In the genomic region with DNA sequence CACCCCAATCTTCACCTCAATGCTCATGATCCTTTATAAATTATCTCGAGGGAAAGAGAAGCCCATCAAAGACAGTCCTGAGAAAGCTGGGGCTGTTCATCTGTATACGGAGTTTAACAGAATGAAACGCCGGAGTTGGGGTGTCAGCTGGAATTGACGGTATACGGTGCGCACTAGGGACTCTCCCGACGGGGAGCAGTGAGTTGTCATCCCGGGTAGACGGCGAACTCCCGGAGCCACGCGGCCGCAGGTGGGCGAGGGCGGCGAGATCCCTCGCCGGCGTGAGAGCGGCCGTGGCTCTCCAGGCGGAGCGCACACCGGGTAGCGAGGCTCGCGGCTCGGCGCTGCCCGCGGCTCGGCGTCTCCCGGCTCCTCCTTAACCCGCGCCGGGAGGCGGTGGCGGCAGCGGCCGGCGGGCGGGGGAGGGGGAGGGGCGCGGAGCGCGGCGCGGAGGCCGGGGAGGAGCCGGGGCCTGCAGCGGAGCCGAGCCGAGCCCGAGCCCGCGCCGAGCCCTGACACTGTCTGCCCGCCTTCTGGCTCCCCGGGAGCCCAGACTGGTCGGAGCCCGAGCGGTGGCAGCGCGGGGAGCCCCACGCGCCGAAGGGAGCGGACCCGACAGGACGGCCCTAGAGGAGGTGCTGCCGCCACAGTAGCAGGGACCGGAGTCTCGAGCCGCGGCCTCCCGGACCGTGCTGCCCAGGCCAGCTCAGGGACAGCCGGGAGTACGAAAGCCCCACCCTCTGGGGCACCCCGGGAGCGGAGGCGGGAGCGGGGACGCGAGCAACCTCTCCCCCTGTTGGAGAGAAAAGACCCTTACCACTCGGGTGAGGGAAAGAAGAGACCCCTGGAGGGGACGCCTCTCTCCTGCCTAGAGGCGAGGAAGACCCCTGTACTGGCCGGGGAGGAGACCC, we compare ENCODE assay signal across 1 cellular context.
TF ChIP-seq lines count a peak whose summit lies in the region.

A gene (plus strand): TSS at position 475 of the 911 bp plus-strand sequence. CDS start 7,117 bp downstream, outside the sequence.

TF ChIP-seq in HepG2, 621 proteins besides CTCF, POLR2A, EP300 and RAD21 (continued from another document and continues in another):
- TF ChIP-seq, protein P1, sequence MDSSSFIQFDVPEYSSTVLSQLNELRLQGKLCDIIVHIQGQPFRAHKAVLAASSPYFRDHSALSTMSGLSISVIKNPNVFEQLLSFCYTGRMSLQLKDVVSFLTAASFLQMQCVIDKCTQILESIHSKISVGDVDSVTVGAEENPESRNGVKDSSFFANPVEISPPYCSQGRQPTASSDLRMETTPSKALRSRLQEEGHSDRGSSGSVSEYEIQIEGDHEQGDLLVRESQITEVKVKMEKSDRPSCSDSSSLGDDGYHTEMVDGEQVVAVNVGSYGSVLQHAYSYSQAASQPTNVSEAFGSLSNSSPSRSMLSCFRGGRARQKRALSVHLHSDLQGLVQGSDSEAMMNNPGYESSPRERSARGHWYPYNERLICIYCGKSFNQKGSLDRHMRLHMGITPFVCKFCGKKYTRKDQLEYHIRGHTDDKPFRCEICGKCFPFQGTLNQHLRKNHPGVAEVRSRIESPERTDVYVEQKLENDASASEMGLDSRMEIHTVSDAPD (CRISPR knock-in tag; IDR thresholded peaks at IDR 0.05) = no peak
- TF ChIP-seq ZNF75D (CRISPR knock-in tag; IDR thresholded peaks at IDR 0.05; ENCODE audit: borderline replicate concordance) (no peak), ZC3H13 (CRISPR knock-in tag; IDR thresholded peaks at IDR 0.05) (no peak), ZNF737 (CRISPR knock-in tag; IDR thresholded peaks at IDR 0.05; ENCODE audit: borderline replicate concordance) (no peak), SP4 (CRISPR knock-in tag; IDR thresholded peaks at IDR 0.05) (peak; percentile 55; the same call in 1 of the 2 replicates), ZNF746 (CRISPR knock-in tag; IDR thresholded peaks at IDR 0.05) (no peak), MAF1 (CRISPR knock-in tag; IDR thresholded peaks at IDR 0.05; ENCODE audit: borderline replicate concordance) (no peak), ARID2 (CRISPR knock-in tag; IDR thresholded peaks at IDR 0.05; ENCODE audit: borderline replicate concordance) (0 out of 2 replicates have a peak, but pooled peaks have one; percentile 63), ZNF264 (CRISPR knock-in tag; IDR thresholded peaks at IDR 0.05) (peak; percentile 45; the same call in 1 of the 2 replicates), LCORL (IDR thresholded peaks at IDR 0.05) (no peak), LCORL (CRISPR knock-in tag; IDR thresholded peaks at IDR 0.05) (no peak), ZNF143 (CRISPR knock-in tag; IDR thresholded peaks at IDR 0.05) (no peak), EHMT2 (IDR thresholded peaks at IDR 0.05; ENCODE audit: borderline replicate concordance, low read depth, low read length) (no peak)
- TF ChIP-seq, protein P2, sequence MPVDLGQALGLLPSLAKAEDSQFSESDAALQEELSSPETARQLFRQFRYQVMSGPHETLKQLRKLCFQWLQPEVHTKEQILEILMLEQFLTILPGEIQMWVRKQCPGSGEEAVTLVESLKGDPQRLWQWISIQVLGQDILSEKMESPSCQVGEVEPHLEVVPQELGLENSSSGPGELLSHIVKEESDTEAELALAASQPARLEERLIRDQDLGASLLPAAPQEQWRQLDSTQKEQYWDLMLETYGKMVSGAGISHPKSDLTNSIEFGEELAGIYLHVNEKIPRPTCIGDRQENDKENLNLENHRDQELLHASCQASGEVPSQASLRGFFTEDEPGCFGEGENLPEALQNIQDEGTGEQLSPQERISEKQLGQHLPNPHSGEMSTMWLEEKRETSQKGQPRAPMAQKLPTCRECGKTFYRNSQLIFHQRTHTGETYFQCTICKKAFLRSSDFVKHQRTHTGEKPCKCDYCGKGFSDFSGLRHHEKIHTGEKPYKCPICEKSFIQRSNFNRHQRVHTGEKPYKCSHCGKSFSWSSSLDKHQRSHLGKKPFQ (CRISPR knock-in tag; IDR thresholded peaks at IDR 0.05; ENCODE audit: insufficient replicate concordance) = no peak
- TF ChIP-seq, protein P3, sequence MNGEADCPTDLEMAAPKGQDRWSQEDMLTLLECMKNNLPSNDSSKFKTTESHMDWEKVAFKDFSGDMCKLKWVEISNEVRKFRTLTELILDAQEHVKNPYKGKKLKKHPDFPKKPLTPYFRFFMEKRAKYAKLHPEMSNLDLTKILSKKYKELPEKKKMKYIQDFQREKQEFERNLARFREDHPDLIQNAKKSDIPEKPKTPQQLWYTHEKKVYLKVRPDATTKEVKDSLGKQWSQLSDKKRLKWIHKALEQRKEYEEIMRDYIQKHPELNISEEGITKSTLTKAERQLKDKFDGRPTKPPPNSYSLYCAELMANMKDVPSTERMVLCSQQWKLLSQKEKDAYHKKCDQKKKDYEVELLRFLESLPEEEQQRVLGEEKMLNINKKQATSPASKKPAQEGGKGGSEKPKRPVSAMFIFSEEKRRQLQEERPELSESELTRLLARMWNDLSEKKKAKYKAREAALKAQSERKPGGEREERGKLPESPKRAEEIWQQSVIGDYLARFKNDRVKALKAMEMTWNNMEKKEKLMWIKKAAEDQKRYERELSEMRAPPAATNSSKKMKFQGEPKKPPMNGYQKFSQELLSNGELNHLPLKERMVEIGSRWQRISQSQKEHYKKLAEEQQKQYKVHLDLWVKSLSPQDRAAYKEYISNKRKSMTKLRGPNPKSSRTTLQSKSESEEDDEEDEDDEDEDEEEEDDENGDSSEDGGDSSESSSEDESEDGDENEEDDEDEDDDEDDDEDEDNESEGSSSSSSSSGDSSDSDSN (CRISPR knock-in tag; IDR thresholded peaks at IDR 0.05) = peak; percentile 94
- TF ChIP-seq, protein P4, sequence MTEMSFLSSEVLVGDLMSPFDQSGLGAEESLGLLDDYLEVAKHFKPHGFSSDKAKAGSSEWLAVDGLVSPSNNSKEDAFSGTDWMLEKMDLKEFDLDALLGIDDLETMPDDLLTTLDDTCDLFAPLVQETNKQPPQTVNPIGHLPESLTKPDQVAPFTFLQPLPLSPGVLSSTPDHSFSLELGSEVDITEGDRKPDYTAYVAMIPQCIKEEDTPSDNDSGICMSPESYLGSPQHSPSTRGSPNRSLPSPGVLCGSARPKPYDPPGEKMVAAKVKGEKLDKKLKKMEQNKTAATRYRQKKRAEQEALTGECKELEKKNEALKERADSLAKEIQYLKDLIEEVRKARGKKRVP (CRISPR knock-in tag; IDR thresholded peaks at IDR 0.05) = no peak
- TF ChIP-seq, protein P5, sequence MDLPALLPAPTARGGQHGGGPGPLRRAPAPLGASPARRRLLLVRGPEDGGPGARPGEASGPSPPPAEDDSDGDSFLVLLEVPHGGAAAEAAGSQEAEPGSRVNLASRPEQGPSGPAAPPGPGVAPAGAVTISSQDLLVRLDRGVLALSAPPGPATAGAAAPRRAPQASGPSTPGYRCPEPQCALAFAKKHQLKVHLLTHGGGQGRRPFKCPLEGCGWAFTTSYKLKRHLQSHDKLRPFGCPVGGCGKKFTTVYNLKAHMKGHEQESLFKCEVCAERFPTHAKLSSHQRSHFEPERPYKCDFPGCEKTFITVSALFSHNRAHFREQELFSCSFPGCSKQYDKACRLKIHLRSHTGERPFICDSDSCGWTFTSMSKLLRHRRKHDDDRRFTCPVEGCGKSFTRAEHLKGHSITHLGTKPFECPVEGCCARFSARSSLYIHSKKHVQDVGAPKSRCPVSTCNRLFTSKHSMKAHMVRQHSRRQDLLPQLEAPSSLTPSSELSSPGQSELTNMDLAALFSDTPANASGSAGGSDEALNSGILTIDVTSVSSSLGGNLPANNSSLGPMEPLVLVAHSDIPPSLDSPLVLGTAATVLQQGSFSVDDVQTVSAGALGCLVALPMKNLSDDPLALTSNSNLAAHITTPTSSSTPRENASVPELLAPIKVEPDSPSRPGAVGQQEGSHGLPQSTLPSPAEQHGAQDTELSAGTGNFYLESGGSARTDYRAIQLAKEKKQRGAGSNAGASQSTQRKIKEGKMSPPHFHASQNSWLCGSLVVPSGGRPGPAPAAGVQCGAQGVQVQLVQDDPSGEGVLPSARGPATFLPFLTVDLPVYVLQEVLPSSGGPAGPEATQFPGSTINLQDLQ (CRISPR knock-in tag; IDR thresholded peaks at IDR 0.05) = peak; percentile 35; the same call in 1 of the 2 replicates
- TF ChIP-seq, protein P6, sequence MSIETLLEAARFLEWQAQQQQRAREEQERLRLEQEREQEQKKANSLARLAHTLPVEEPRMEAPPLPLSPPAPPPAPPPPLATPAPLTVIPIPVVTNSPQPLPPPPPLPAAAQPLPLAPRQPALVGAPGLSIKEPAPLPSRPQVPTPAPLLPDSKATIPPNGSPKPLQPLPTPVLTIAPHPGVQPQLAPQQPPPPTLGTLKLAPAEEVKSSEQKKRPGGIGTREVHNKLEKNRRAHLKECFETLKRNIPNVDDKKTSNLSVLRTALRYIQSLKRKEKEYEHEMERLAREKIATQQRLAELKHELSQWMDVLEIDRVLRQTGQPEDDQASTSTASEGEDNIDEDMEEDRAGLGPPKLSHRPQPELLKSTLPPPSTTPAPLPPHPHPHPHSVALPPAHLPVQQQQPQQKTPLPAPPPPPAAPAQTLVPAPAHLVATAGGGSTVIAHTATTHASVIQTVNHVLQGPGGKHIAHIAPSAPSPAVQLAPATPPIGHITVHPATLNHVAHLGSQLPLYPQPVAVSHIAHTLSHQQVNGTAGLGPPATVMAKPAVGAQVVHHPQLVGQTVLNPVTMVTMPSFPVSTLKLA (IDR thresholded peaks at IDR 0.05) = no peak
- TF ChIP-seq, protein P7, sequence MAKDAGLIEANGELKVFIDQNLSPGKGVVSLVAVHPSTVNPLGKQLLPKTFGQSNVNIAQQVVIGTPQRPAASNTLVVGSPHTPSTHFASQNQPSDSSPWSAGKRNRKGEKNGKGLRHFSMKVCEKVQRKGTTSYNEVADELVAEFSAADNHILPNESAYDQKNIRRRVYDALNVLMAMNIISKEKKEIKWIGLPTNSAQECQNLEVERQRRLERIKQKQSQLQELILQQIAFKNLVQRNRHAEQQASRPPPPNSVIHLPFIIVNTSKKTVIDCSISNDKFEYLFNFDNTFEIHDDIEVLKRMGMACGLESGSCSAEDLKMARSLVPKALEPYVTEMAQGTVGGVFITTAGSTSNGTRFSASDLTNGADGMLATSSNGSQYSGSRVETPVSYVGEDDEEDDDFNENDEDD (CRISPR knock-in tag; IDR thresholded peaks at IDR 0.05; ENCODE audit: borderline replicate concordance) = peak; percentile 13; the same call in 1 of the 2 replicates
- TF ChIP-seq, protein P8, sequence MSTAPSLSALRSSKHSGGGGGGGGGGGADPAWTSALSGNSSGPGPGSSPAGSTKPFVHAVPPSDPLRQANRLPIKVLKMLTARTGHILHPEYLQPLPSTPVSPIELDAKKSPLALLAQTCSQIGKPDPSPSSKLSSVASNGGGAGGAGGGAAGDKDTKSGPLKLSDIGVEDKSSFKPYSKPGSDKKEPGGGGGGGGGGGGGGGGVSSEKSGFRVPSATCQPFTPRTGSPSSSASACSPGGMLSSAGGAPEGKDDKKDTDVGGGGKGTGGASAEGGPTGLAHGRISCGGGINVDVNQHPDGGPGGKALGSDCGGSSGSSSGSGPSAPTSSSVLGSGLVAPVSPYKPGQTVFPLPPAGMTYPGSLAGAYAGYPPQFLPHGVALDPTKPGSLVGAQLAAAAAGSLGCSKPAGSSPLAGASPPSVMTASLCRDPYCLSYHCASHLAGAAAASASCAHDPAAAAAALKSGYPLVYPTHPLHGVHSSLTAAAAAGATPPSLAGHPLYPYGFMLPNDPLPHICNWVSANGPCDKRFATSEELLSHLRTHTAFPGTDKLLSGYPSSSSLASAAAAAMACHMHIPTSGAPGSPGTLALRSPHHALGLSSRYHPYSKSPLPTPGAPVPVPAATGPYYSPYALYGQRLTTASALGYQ (CRISPR knock-in tag; IDR thresholded peaks at IDR 0.05) = no peak
- TF ChIP-seq, protein P9, sequence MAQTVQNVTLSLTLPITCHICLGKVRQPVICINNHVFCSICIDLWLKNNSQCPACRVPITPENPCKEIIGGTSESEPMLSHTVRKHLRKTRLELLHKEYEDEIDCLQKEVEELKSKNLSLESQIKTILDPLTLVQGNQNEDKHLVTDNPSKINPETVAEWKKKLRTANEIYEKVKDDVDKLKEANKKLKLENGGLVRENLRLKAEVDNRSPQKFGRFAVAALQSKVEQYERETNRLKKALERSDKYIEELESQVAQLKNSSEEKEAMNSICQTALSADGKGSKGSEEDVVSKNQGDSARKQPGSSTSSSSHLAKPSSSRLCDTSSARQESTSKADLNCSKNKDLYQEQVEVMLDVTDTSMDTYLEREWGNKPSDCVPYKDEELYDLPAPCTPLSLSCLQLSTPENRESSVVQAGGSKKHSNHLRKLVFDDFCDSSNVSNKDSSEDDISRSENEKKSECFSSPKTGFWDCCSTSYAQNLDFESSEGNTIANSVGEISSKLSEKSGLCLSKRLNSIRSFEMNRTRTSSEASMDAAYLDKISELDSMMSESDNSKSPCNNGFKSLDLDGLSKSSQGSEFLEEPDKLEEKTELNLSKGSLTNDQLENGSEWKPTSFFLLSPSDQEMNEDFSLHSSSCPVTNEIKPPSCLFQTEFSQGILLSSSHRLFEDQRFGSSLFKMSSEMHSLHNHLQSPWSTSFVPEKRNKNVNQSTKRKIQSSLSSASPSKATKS (CRISPR knock-in tag; IDR thresholded peaks at IDR 0.05) = no peak
- TF ChIP-seq, protein P10, sequence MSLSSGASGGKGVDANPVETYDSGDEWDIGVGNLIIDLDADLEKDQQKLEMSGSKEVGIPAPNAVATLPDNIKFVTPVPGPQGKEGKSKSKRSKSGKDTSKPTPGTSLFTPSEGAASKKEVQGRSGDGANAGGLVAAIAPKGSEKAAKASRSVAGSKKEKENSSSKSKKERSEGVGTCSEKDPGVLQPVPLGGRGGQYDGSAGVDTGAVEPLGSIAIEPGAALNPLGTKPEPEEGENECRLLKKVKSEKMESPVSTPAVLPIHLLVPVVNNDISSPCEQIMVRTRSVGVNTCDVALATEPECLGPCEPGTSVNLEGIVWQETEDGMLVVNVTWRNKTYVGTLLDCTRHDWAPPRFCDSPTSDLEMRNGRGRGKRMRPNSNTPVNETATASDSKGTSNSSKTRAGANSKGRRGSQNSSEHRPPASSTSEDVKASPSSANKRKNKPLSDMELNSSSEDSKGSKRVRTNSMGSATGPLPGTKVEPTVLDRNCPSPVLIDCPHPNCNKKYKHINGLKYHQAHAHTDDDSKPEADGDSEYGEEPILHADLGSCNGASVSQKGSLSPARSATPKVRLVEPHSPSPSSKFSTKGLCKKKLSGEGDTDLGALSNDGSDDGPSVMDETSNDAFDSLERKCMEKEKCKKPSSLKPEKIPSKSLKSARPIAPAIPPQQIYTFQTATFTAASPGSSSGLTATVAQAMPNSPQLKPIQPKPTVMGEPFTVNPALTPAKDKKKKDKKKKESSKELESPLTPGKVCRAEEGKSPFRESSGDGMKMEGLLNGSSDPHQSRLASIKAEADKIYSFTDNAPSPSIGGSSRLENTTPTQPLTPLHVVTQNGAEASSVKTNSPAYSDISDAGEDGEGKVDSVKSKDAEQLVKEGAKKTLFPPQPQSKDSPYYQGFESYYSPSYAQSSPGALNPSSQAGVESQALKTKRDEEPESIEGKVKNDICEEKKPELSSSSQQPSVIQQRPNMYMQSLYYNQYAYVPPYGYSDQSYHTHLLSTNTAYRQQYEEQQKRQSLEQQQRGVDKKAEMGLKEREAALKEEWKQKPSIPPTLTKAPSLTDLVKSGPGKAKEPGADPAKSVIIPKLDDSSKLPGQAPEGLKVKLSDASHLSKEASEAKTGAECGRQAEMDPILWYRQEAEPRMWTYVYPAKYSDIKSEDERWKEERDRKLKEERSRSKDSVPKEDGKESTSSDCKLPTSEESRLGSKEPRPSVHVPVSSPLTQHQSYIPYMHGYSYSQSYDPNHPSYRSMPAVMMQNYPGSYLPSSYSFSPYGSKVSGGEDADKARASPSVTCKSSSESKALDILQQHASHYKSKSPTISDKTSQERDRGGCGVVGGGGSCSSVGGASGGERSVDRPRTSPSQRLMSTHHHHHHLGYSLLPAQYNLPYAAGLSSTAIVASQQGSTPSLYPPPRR (CRISPR knock-in tag; IDR thresholded peaks at IDR 0.05; ENCODE audit: borderline replicate concordance) = no peak
